ENCODE assay signal across 13 cellular contexts in genomic region chr7:43077732-43078391, GRCh38. TPM values are rescaled to one million over a fixed set of nuclear protein-coding genes. Genes with fewer than 3 reads are reported as not detected.
DNase-seq lines count a peak whose midpoint lies in the region; ATAC-seq and TF ChIP-seq lines count a peak whose summit lies in the region.
"Had no signal": no experiment of that assay in that cellular context is flagged by ENCODE, and none has a peak within 500 bp of the region (broad histone marks: within the 10 kb centered on the region; RNA-seq: fewer than 3 reads in every experiment).

No MANE protein-coding gene starts in this region.

- intact Hi-C loops in mammary epithelial cell (cut with micrococcal nuclease) (no loop called here), MCF 10A (cut with micrococcal nuclease) (no loop called here), testis (cut with DNase I; ENCODE audit: low total_unique reads) (no loop called here), natural killer cell (cut with micrococcal nuclease) (no loop called here), colonic mucosa (cut with DNase I) (no loop called here)

- dilution Hi-C loops in mammary epithelial cell (cut with HindIII; ENCODE audit: low sequenced_read_pairs), result loop anchor here (5.0 kb wide), 1 partner anchor 39 kb away; no protein-coding TSS in a partner anchor

- H3K4me3 Mint-ChIP-seq in MCF 10A (ENCODE audit: unreplicated experiment) (no peak overlapping the region), endodermal cell (no peak overlapping the region), natural killer cell (no peak overlapping the region)

- TF ChIP-seq CTCF in mammary epithelial cell (conservative IDR thresholded peaks at IDR 0.05 in 1 of 2, IDR thresholded peaks at IDR 0.05 in 1 of 2; ENCODE audit: extremely low read depth in 1 of 2, insufficient read depth in 1 of 2, low read depth in 1 of 2, low read length in 2 of 2), result no peak
- TF ChIP-seq CTCF in MCF 10A (IDR thresholded peaks at IDR 0.05; ENCODE audit: unreplicated experiment), result no peak
- TF ChIP-seq CTCF in OCI-LY1 (IDR thresholded peaks at IDR 0.05; ENCODE audit: low read length), result no peak
- TF ChIP-seq CTCF in endodermal cell (conservative IDR thresholded peaks at IDR 0.05), result no peak
- no peak for TF ChIP-seq CTCF in testis (IDR thresholded peaks at IDR 0.05)
- TF ChIP-seq CTCF in natural killer cell (IDR thresholded peaks at IDR 0.05), result no peak
- no peak for TF ChIP-seq CTCF in colonic mucosa (IDR thresholded peaks at IDR 0.05)

- H3K79me2 ChIP-seq in mammary epithelial cell (ENCODE audit: insufficient read depth, low read length), result no peaks in the 10 kb centered on the region
- no peaks in the 10 kb centered on the region for H3K79me2 ChIP-seq in OCI-LY1 (ENCODE audit: insufficient read depth, low read length)

- H3K9me3 ChIP-seq in mammary epithelial cell (replicated peaks; ENCODE audit: insufficient read depth, low read length) (no peaks in the 10 kb centered on the region), OCI-LY1 (ENCODE audit: low read length) (no peaks in the 10 kb centered on the region; the same call in 1 of the 2 replicates), endodermal cell (ENCODE audit: control insufficient read depth, low read length) (no peaks in the 10 kb centered on the region), testis (no peaks in the 10 kb centered on the region), colonic mucosa (no peaks in the 10 kb centered on the region)
- H3K9me3 ChIP-seq: HAP-1 had no signal

- 69% methylated on average over 7 of the region's 7 CpGs for WGBS in mammary epithelial cell (ENCODE audit: low coverage, missing lambda C conversion rate)
- WGBS in endodermal cell (ENCODE audit: insufficient coverage in 1 of 2, insufficient read length in 1 of 2), 2 experiments, result 82 to 89% methylated on average over 3 to 7 of the region's 7 CpGs
- WGBS in testis, 2 donors, result 30 to 44% methylated on average over 7 of the region's 7 CpGs

- H3K36me3 Mint-ChIP-seq in MCF 10A (ENCODE audit: insufficient read depth, unreplicated experiment), result no peaks in the 10 kb centered on the region
- H3K36me3 Mint-ChIP-seq in endodermal cell (ENCODE audit: low read depth), result no peaks in the 10 kb centered on the region
- H3K36me3 Mint-ChIP-seq in natural killer cell, result no peaks in the 10 kb centered on the region

- no peak for DNase-seq in mammary epithelial cell
- DNase-seq in MCF 10A (ENCODE audit: unreplicated experiment), result no peak
- DNase-seq in endodermal cell, result peak; percentile 85
- peak; percentile 78 for DNase-seq in testis
- no peak for DNase-seq in natural killer cell
- no peak for DNase-seq in colonic mucosa
- DNase-seq: activated CD4-positive, CD25-positive, alpha-beta regulatory T cell; left ventricle myocardium superior; NCI-H1105 had no signal

- H3K4me3 ChIP-seq in mammary epithelial cell (replicated peaks in 1 of 3; ENCODE audit: insufficient read depth in 1 of 3, low read depth in 2 of 3, low read length in 3 of 3), result no peak overlapping the region
- no peak overlapping the region for H3K4me3 ChIP-seq in OCI-LY1 (ENCODE audit: low read depth, low read length, poor library complexity, severe bottlenecking)
- H3K4me3 ChIP-seq in endodermal cell (ENCODE audit: low read length), result no peak overlapping the region
- H3K4me3 ChIP-seq in testis, result peak overlapping the region in 1 of 2 donors; percentile 25
- H3K4me3 ChIP-seq in colonic mucosa, result no peak overlapping the region
- H3K4me3 ChIP-seq: HAP-1 had no signal

- peaks cover 35% of the 10 kb centered on the region for H3K27me3 Mint-ChIP-seq in MCF 10A (ENCODE audit: insufficient read depth, unreplicated experiment)
- H3K27me3 Mint-ChIP-seq in endodermal cell (ENCODE audit: insufficient read depth), result no peaks in the 10 kb centered on the region
- H3K27me3 Mint-ChIP-seq in natural killer cell (ENCODE audit: low read depth in 2 of 2), result peaks cover 14 to 18% of the 10 kb centered on the region in 2 donors

- H3K27ac Mint-ChIP-seq in MCF 10A (ENCODE audit: low read depth, unreplicated experiment) (no peak overlapping the region), endodermal cell (no peak overlapping the region), natural killer cell (no peak overlapping the region)
- H3K27ac Mint-ChIP-seq: activated T-helper 2 cell treated with anti-CD3 and anti-CD28 coated beads, Interferon-gamma antibody, Interleukin-2, Interleukin-4, amounts not matched to agents 10 μg/mL and 5 μg/mL and 100 μg/mL, durations not matched to agents 14 hours and 24 hours and 36 hours had no signal

- POLR2A ChIA-PET in MCF 10A (lab: Yijun Ruan, JAX), result interaction anchor here (0.6 kb wide), 1 partner anchor 33 kb away, joined by 4 read pairs; no protein-coding TSS in a partner anchor

- H3K9me3 Mint-ChIP-seq in MCF 10A (ENCODE audit: unreplicated experiment) (no peaks in the 10 kb centered on the region), endodermal cell (no peaks in the 10 kb centered on the region), natural killer cell (no peaks in the 10 kb centered on the region)

- no peaks in the 10 kb centered on the region for H3F3A ChIP-seq in OCI-LY1 (ENCODE audit: insufficient read depth, low read length)

- H3K27ac ChIP-seq in mammary epithelial cell (ENCODE audit: insufficient read depth, low read depth, low read length) (no peak overlapping the region), OCI-LY1 (ENCODE audit: low read depth, low read length, poor library complexity, severe bottlenecking) (no peak overlapping the region), endodermal cell (ENCODE audit: low read depth, low read length) (no peak overlapping the region), testis (no peak overlapping the region), colonic mucosa (no peak overlapping the region)

- H3K27me3 ChIP-seq in mammary epithelial cell (ENCODE audit: insufficient read depth, low read length) (peaks cover 3% of the 10 kb centered on the region), OCI-LY1 (ENCODE audit: insufficient read depth, low read length) (no peaks in the 10 kb centered on the region), endodermal cell (ENCODE audit: control insufficient read depth, insufficient read depth, low read length, poor library complexity, severe bottlenecking) (no peaks in the 10 kb centered on the region), testis (no peaks in the 10 kb centered on the region), colonic mucosa (no peaks in the 10 kb centered on the region)

- no peaks in the 10 kb centered on the region for H3K36me3 ChIP-seq in mammary epithelial cell (ENCODE audit: insufficient read depth, low read length)
- no peaks in the 10 kb centered on the region for H3K36me3 ChIP-seq in OCI-LY1 (ENCODE audit: insufficient read depth, low read length)
- no peaks in the 10 kb centered on the region for H3K36me3 ChIP-seq in endodermal cell (ENCODE audit: control insufficient read depth, insufficient read depth, low read length)
- no peaks in the 10 kb centered on the region for H3K36me3 ChIP-seq in testis (ENCODE audit: low read depth, missing control alignments)
- H3K36me3 ChIP-seq in colonic mucosa, result no peaks in the 10 kb centered on the region
- H3K36me3 ChIP-seq: HAP-1 had no signal

- H3K9me2 ChIP-seq in OCI-LY1 (ENCODE audit: low read depth, low read length), result no peaks in the 10 kb centered on the region

- in situ Hi-C loops in mammary epithelial cell (cut with MboI; ENCODE audit: low sequenced_read_pairs in 2 of 2), result no loop called here

- BruUV-seq in mammary epithelial cell (replicated peaks; lab: Mats Ljungman, UMichigan), result no TSS peak
- no TSS peak for BruUV-seq in MCF 10A (replicated peaks; lab: Mats Ljungman, UMichigan)

- H2AFZ ChIP-seq in mammary epithelial cell (ENCODE audit: low read depth, low read length) (peak overlapping the region; percentile 2), OCI-LY1 (ENCODE audit: low read length) (peak overlapping the region; percentile 54; the same call in 1 of the 2 replicates)

- no peak overlapping the region for H3K4me2 ChIP-seq in mammary epithelial cell (ENCODE audit: insufficient read depth, low read depth, low read length)
- no peak overlapping the region; the same call in 1 of the 2 replicates for H3K4me2 ChIP-seq in OCI-LY1 (ENCODE audit: low read length)

- H4K20me1 ChIP-seq in mammary epithelial cell (ENCODE audit: insufficient read depth, low read length) (no peaks in the 10 kb centered on the region), OCI-LY1 (ENCODE audit: insufficient read depth, low read length) (no peaks in the 10 kb centered on the region)

- no peaks in the 10 kb centered on the region for H3K4me1 ChIP-seq in mammary epithelial cell (ENCODE audit: insufficient read depth, low read length)
- H3K4me1 ChIP-seq in OCI-LY1 (ENCODE audit: insufficient read depth, low read length, severe bottlenecking), result no peaks in the 10 kb centered on the region
- no peaks in the 10 kb centered on the region for H3K4me1 ChIP-seq in endodermal cell (ENCODE audit: control insufficient read depth, insufficient read depth, low read length)
- H3K4me1 ChIP-seq in testis, result no peaks in the 10 kb centered on the region
- no peaks in the 10 kb centered on the region for H3K4me1 ChIP-seq in colonic mucosa
- H3K4me1 ChIP-seq: HAP-1 had no signal

- ATAC-seq in HG03565 (IDR thresholded peaks at IDR 0.05; ENCODE audit: unreplicated experiment) (no peak), natural killer cell (no peak)
- ATAC-seq: left ventricle myocardium superior had no signal

- CTCF ChIA-PET in mammary epithelial cell (lab: Charles Lee; ENCODE audit: low non-redundant PET), result no interaction called here
- CTCF ChIA-PET in MCF 10A (lab: Yijun Ruan, JAX), result no interaction called here

- no peak for TF ChIP-seq POLR2A in testis (IDR thresholded peaks at IDR 0.05)

- H3K9ac ChIP-seq in mammary epithelial cell (ENCODE audit: insufficient read depth, low read length) (no peak overlapping the region), OCI-LY1 (ENCODE audit: low read length) (no peak overlapping the region), endodermal cell (ENCODE audit: extremely low read depth, low read length, poor library complexity, severe bottlenecking) (no peak overlapping the region), colonic mucosa (ENCODE audit: low read depth in 2 of 2, low read length in 2 of 2) (no peak overlapping the region)

- H3K4me1 Mint-ChIP-seq in MCF 10A (ENCODE audit: insufficient read depth, unreplicated experiment) (no peaks in the 10 kb centered on the region), endodermal cell (peaks cover 17% of the 10 kb centered on the region), natural killer cell (no peaks in the 10 kb centered on the region)

RNA-seq across cellular contexts. Expression of gene HECW1, which starts 34.6 kb away (rescaled TPM):
- total RNA-seq in mammary epithelial cell (not detected), MCF 10A (2022) (0.27 TPM in 1 of 2 replicates, not detected in the other), endodermal cell (10 to 100 TPM in 1 of 2 donors, 1 to 10 TPM in 1; 4.6 to 12.0 TPM), testis (1 to 10 TPM; 3.2 to 5.0 TPM), natural killer cell (not detected), colonic mucosa (under 1 TPM; 0.35 to 0.40 TPM)
- polyA plus RNA-seq in mammary epithelial cell (not detected), testis (ENCODE audit: insufficient read depth, low read depth, low replicate concordance) (14.5 TPM)
- polyA minus RNA-seq in mammary epithelial cell, result not detected
- 1.6 TPM for polyA plus RNA-seq in endodermal cell (2013, experiment 1 of 2)
- 0.62 TPM for polyA plus RNA-seq in endodermal cell (2013, experiment 2 of 2)
- total RNA-seq: activated T-helper 2 cell treated with anti-CD3 and anti-CD28 coated beads, Interferon-gamma antibody, Interleukin-2, Interleukin-4, amounts not matched to agents 10 μg/mL and 5 μg/mL and 100 μg/mL, durations not matched to agents 14 hours and 24 hours and 36 hours; left ventricle myocardium superior had no signal

Comparison
In these comparisons a context has a peak if more than half of its experiments do, and no peak if none do; other contexts are left out.
1. DNase-seq: peak in endodermal cell (single experiment) and testis (single experiment); none in mammary epithelial cell (single experiment), MCF 10A (single experiment), natural killer cell (single experiment) and colonic mucosa (single experiment).